Comparison of ENCODE assay signal across 17 cellular contexts in genomic region chr13:106756446-106756845, GRCh38.
DNase-seq lines count a peak whose midpoint lies in the region; TF ChIP-seq lines count a peak whose summit lies in the region.
"Had no signal": no experiment of that assay in that cellular context is flagged by ENCODE, and none has a peak within 500 bp of the region (broad histone marks: within the 10 kb centered on the region; RNA-seq: fewer than 3 reads in every experiment).

No MANE protein-coding gene starts in this region.

- no peak overlapping the region for H2AFZ ChIP-seq in H9 (ENCODE audit: low read length)

- no peak overlapping the region for H3K27ac ChIP-seq in H9 (ENCODE audit: insufficient read length, low read depth, low read length)
- H3K27ac ChIP-seq in mesodermal cell (ENCODE audit: low read depth, low read length, severe bottlenecking) = peak overlapping the region; percentile 30
- H3K27ac ChIP-seq in vagina = no peak overlapping the region

- H3K27ac Mint-ChIP-seq in H9 = peak overlapping the region; percentile 28 to 64 (median 53); a peak in 2 of 7 replicates
- H3K27ac Mint-ChIP-seq: CD4-positive, alpha-beta memory T cell had no signal

- H4K20me1 ChIP-seq in H9 (ENCODE audit: control insufficient read depth, insufficient read depth, insufficient read length) = no peaks in the 10 kb centered on the region

- H3K4me2 ChIP-seq in H9 (ENCODE audit: insufficient read depth, insufficient read length, low read length) = no peak overlapping the region

- H2AK5ac ChIP-seq in H9 (ENCODE audit: insufficient read length, low read length) = no peak overlapping the region

- DNase-seq in H9 = peak; percentile 47
- peak; percentile 68 for DNase-seq in ecto neural progenitor cell (ENCODE audit: low spot score)
- DNase-seq in retina = peak; percentile 63
- no peak for DNase-seq in activated CD4-positive, alpha-beta T cell treated with anti-CD3 and anti-CD28 coated beads for 1 hour
- DNase-seq in vagina (ENCODE audit: extremely low spot score in 2 of 2) = no peak
- no peak for DNase-seq in T-helper 9 cell
- DNase-seq: BE2C; CD4-positive, alpha-beta memory T cell; DMS79 treated with DMSO at 0.1 percent for 48 hours; GDM1; MM.1S; NCI-H1105; NCI-H187; NCI-H2171; NCI-H446 treated with DMSO at 0.1 percent for 48 hours; SIG-M5 had no signal

- H3K27me3 ChIP-seq in H9 (ENCODE audit: insufficient read depth, low read length) (no peaks in the 10 kb centered on the region), vagina (no peaks in the 10 kb centered on the region)
- H3K27me3 ChIP-seq: BE2C had no signal

- peaks cover 26 to 31% of the 10 kb centered on the region in 2 experiments for H3K4me1 Mint-ChIP-seq in H9

- TF ChIP-seq CTCF in H9 (conservative IDR thresholded peaks at IDR 0.05) = no peak
- no peak for TF ChIP-seq CTCF in vagina (IDR thresholded peaks at IDR 0.05)

- intact Hi-C loops in vagina (cut with DNase I) = no loop called here

- H3K4me3 Mint-ChIP-seq in H9 = no peak overlapping the region
- H3K4me3 Mint-ChIP-seq: CD4-positive, alpha-beta memory T cell had no signal

- no peaks in the 10 kb centered on the region for H3K9me3 ChIP-seq in H9 (ENCODE audit: control insufficient read depth, low read depth, low read length)
- H3K9me3 ChIP-seq in mesodermal cell (ENCODE audit: control insufficient read depth, low read length) = no peaks in the 10 kb centered on the region
- no peaks in the 10 kb centered on the region for H3K9me3 ChIP-seq in vagina
- H3K9me3 ChIP-seq: BE2C had no signal

- peaks cover 2% of the 10 kb centered on the region for H3K27me3 Mint-ChIP-seq in H9 (ENCODE audit: low read depth)

- no peak overlapping the region for H3K18ac ChIP-seq in H9 (ENCODE audit: insufficient read length, low read depth, low read length)

- no peak overlapping the region for H2BK20ac ChIP-seq in H9 (ENCODE audit: low read depth, low read length, poor library complexity, severe bottlenecking)

- no peaks in the 10 kb centered on the region for H3K36me3 ChIP-seq in mesodermal cell (ENCODE audit: control insufficient read depth, insufficient read depth, low read length)
- H3K36me3 ChIP-seq in vagina = no peaks in the 10 kb centered on the region
- H3K36me3 ChIP-seq: BE2C had no signal

- H3T11ph ChIP-seq in H9 (ENCODE audit: low read length) = no peak overlapping the region

- TF ChIP-seq POLR2A in vagina (IDR thresholded peaks at IDR 0.05) = no peak

- H3K4me3 ChIP-seq in mesodermal cell (ENCODE audit: extremely low read depth, insufficient read depth, low read length, poor library complexity, severe bottlenecking) (no peak overlapping the region), vagina (no peak overlapping the region)

- no peak overlapping the region for H2BK120ac ChIP-seq in H9 (ENCODE audit: low read depth, low read length, poor library complexity, severe bottlenecking)

- no peaks in the 10 kb centered on the region for H3K36me3 Mint-ChIP-seq in H9 (ENCODE audit: insufficient read depth in 1 of 3, low read depth in 3 of 3)
- H3K36me3 Mint-ChIP-seq: CD4-positive, alpha-beta memory T cell had no signal

- no peak overlapping the region for H2BK12ac ChIP-seq in H9 (ENCODE audit: insufficient read length, low read depth, low read length)

- no peaks in the 10 kb centered on the region for H3K79me1 ChIP-seq in H9 (ENCODE audit: insufficient read depth, low read depth, low read length, poor library complexity, severe bottlenecking)

- H3K4ac ChIP-seq in H9 (ENCODE audit: low read depth, low read length) = no peak overlapping the region

- no peaks in the 10 kb centered on the region for H3K23me2 ChIP-seq in H9 (ENCODE audit: insufficient read length, low read depth, low read length, poor library complexity, severe bottlenecking)

- H3K56ac ChIP-seq in H9 (ENCODE audit: insufficient read length, low read depth, low read length) = no peak overlapping the region

- H3K14ac ChIP-seq in H9 (ENCODE audit: insufficient read depth, low read length) = no peak overlapping the region

- no peak overlapping the region for H4K5ac ChIP-seq in H9 (ENCODE audit: insufficient read length, low read depth, low read length)

- no peaks in the 10 kb centered on the region; a peak in 1 of 5 replicates for H3K9me3 Mint-ChIP-seq in H9

- H2BK5ac ChIP-seq in H9 (ENCODE audit: insufficient read length, low read length) = no peak overlapping the region

- no peak overlapping the region for H4K91ac ChIP-seq in H9 (ENCODE audit: insufficient read length, low read depth, low read length)

- H3K9ac ChIP-seq in H9 (ENCODE audit: extremely low read depth, insufficient read length, low read length) = no peak overlapping the region

- H3K23ac ChIP-seq in H9 (ENCODE audit: insufficient read length, low read depth, low read length) = no peak overlapping the region

- H2BK15ac ChIP-seq in H9 (ENCODE audit: low read depth, low read length) = no peak overlapping the region

- no peaks in the 10 kb centered on the region for H3K79me2 ChIP-seq in H9 (ENCODE audit: insufficient read depth, low read length)

- no peak overlapping the region for H4K8ac ChIP-seq in H9 (replicated peaks; ENCODE audit: insufficient read length, low read depth, low read length)

- no CpG with 5 or more reads among the region's 8 CpGs for WGBS in H9 (ENCODE audit: extremely low coverage, insufficient read length, low lambda C conversion rate)
- WGBS in mesodermal cell (ENCODE audit: insufficient coverage in 2 of 2), 2 experiments = 63 to 79% methylated on average over 5 to 7 of the region's 8 CpGs

- no peaks in the 10 kb centered on the region; the same call in 1 of the 2 replicates for H3K4me1 ChIP-seq in H9 (ENCODE audit: insufficient read depth, low read length)
- no peaks in the 10 kb centered on the region for H3K4me1 ChIP-seq in mesodermal cell (ENCODE audit: control insufficient read depth, insufficient read depth, low read length, poor library complexity, severe bottlenecking)
- no peaks in the 10 kb centered on the region for H3K4me1 ChIP-seq in vagina

Comparison
In these comparisons a context has a peak if more than half of its experiments do, and no peak if none do; other contexts are left out.
1. DNase-seq: peak in H9 (single experiment), ecto neural progenitor cell (single experiment) and retina (single experiment); none in activated CD4-positive, alpha-beta T cell treated with anti-CD3 and anti-CD28 coated beads for 1 hour (single experiment), vagina (0 of 2) and T-helper 9 cell (single experiment).